1 cellular context compared by ENCODE assay signal in genomic region chrX:274904-275475, GRCh38.
TF ChIP-seq lines count a peak whose summit lies in the region.

No MANE protein-coding gene starts in this region.

TF ChIP-seq in H1, 55 proteins besides CTCF, POLR2A, EP300 and RAD21:
- TF ChIP-seq KDM1A (IDR thresholded peaks at IDR 0.05; ENCODE audit: borderline replicate concordance, low read length) (no peak), NRF1 (IDR thresholded peaks at IDR 0.05; ENCODE audit: low read depth, low read length) (no peak), SUZ12 (IDR thresholded peaks at IDR 0.05; ENCODE audit: low read length) (no peak), ZNF274 (IDR thresholded peaks at IDR 0.05; ENCODE audit: borderline replicate concordance, extremely low read depth, low read length) (no peak), CHD2 (IDR thresholded peaks at IDR 0.05; ENCODE audit: low read length) (no peak)
